ENCODE assay signal across 1 cellular context in genomic region chr17:61081959-61082358, GRCh38.
TF ChIP-seq lines count a peak whose summit lies in the region.

No MANE protein-coding gene starts in this region.

TF ChIP-seq in HepG2, 621 proteins besides CTCF, POLR2A, EP300 and RAD21 (continued from another document):
- TF ChIP-seq ZNF740 (CRISPR knock-in tag; IDR thresholded peaks at IDR 0.05) (no peak), NAIF1 (CRISPR knock-in tag; IDR thresholded peaks at IDR 0.05; ENCODE audit: borderline replicate concordance) (no peak), PPARG (CRISPR knock-in tag; conservative IDR thresholded peaks at IDR 0.05) (no peak), KLF16 (CRISPR knock-in tag; IDR thresholded peaks at IDR 0.05) (no peak)
